16 cellular contexts compared by ENCODE assay signal in genomic region chr9:135399000-135399649, GRCh38.
A peak's percentile ranks its signal among the peaks of the same experiment; 100 is the strongest.
DNase-seq lines count a peak whose midpoint lies in the region; ATAC-seq and TF ChIP-seq lines count a peak whose summit lies in the region.
"Had no signal": no experiment of that assay in that cellular context is flagged by ENCODE, and none has a peak within 500 bp of the region (broad histone marks: within the 10 kb centered on the region; RNA-seq: fewer than 3 reads in every experiment).

No MANE protein-coding gene starts in this region.

- H3K4me3 Mint-ChIP-seq in chondrocyte (ENCODE audit: unreplicated experiment): no peak overlapping the region
- H3K4me3 Mint-ChIP-seq in stimulated activated effector memory CD8-positive, alpha-beta T cell treated with anti-CD3 and anti-CD28 coated beads, Interleukin-12 subunit alpha, Interleukin-12 subunit beta, amount 100 ng/mL, for 72 hours: no peak overlapping the region
- no peak overlapping the region for H3K4me3 Mint-ChIP-seq in activated T-cell treated with anti-CD3 and anti-CD28 coated beads, Interleukin-2, amount 50 U/mL, for 4 hours
- H3K4me3 Mint-ChIP-seq in type B pancreatic cell: no peak overlapping the region
- H3K4me3 Mint-ChIP-seq: CD4-positive, alpha-beta memory T cell; H9 had no signal

- H3K36me3 Mint-ChIP-seq in chondrocyte (ENCODE audit: low read depth) (no peaks in the 10 kb centered on the region), type B pancreatic cell (no peaks in the 10 kb centered on the region)
- no peaks in the 10 kb centered on the region for H3K36me3 Mint-ChIP-seq in stimulated activated effector memory CD8-positive, alpha-beta T cell treated with anti-CD3 and anti-CD28 coated beads, Interleukin-12 subunit alpha, Interleukin-12 subunit beta, amount 100 ng/mL, for 72 hours
- H3K36me3 Mint-ChIP-seq in activated T-cell treated with anti-CD3 and anti-CD28 coated beads, Interleukin-2, amount 50 U/mL, for 4 hours (ENCODE audit: insufficient read depth): no peaks in the 10 kb centered on the region
- H3K36me3 Mint-ChIP-seq: CD4-positive, alpha-beta memory T cell had no signal

- H3K4me3 ChIP-seq in NT2/D1 (ENCODE audit: insufficient read length, low read depth) (no peak overlapping the region), mammary epithelial cell (replicated peaks in 1 of 3; ENCODE audit: insufficient read depth in 1 of 3, low read depth in 2 of 3, low read length in 3 of 3) (no peak overlapping the region)

- H3K27me3 ChIP-seq in NT2/D1 (ENCODE audit: insufficient read depth, insufficient read length): no peaks in the 10 kb centered on the region
- H3K27me3 ChIP-seq in mammary epithelial cell (ENCODE audit: insufficient read depth, low read length): no peaks in the 10 kb centered on the region

- ATAC-seq in stimulated activated effector memory CD8-positive, alpha-beta T cell treated with anti-CD3 and anti-CD28 coated beads, Interleukin-12 subunit alpha, Interleukin-12 subunit beta, amount 100 ng/mL, for 72 hours: peak; percentile 14
- no peak for ATAC-seq in activated T-cell treated with anti-CD3 and anti-CD28 coated beads, Interleukin-2, amount 50 U/mL, for 4 hours
- ATAC-seq: HCT116 had no signal

- H2AFZ ChIP-seq in mammary epithelial cell (ENCODE audit: low read depth, low read length): no peak overlapping the region

- dilution Hi-C loops in mammary epithelial cell (cut with HindIII; ENCODE audit: low sequenced_read_pairs): no loop called here

- H3K9me3 Mint-ChIP-seq in chondrocyte (ENCODE audit: low read depth) (peaks cover 3% of the 10 kb centered on the region), type B pancreatic cell (no peaks in the 10 kb centered on the region)
- H3K9me3 Mint-ChIP-seq in stimulated activated effector memory CD8-positive, alpha-beta T cell treated with anti-CD3 and anti-CD28 coated beads, Interleukin-12 subunit alpha, Interleukin-12 subunit beta, amount 100 ng/mL, for 72 hours: no peaks in the 10 kb centered on the region
- no peaks in the 10 kb centered on the region for H3K9me3 Mint-ChIP-seq in activated T-cell treated with anti-CD3 and anti-CD28 coated beads, Interleukin-2, amount 50 U/mL, for 4 hours
- H3K9me3 Mint-ChIP-seq: CD4-positive, alpha-beta memory T cell had no signal

- H3K4me1 Mint-ChIP-seq in chondrocyte (ENCODE audit: low read depth) (no peaks in the 10 kb centered on the region), type B pancreatic cell (ENCODE audit: unreplicated experiment) (no peaks in the 10 kb centered on the region)
- H3K4me1 Mint-ChIP-seq in stimulated activated effector memory CD8-positive, alpha-beta T cell treated with anti-CD3 and anti-CD28 coated beads, Interleukin-12 subunit alpha, Interleukin-12 subunit beta, amount 100 ng/mL, for 72 hours: no peaks in the 10 kb centered on the region
- no peaks in the 10 kb centered on the region for H3K4me1 Mint-ChIP-seq in activated T-cell treated with anti-CD3 and anti-CD28 coated beads, Interleukin-2, amount 50 U/mL, for 4 hours (ENCODE audit: low read depth)
- H3K4me1 Mint-ChIP-seq: CD4-positive, alpha-beta memory T cell; H9 had no signal

- H3K36me3 ChIP-seq in NT2/D1 (ENCODE audit: insufficient read depth, insufficient read length, low read length) (no peaks in the 10 kb centered on the region), mammary epithelial cell (ENCODE audit: insufficient read depth, low read length) (no peaks in the 10 kb centered on the region)

- no peak overlapping the region for H3K27ac ChIP-seq in mammary epithelial cell (ENCODE audit: insufficient read depth, low read depth, low read length)

- DNase-seq in NT2/D1 (ENCODE audit: low read depth, low spot score) (no peak), chondrocyte (ENCODE audit: low spot score) (peak; percentile 81), type B pancreatic cell (ENCODE audit: extremely low spot score, unreplicated experiment) (no peak), mammary epithelial cell (no peak)
- no peak for DNase-seq in stimulated activated effector memory CD8-positive, alpha-beta T cell treated with anti-CD3 and anti-CD28 coated beads, Interleukin-12 subunit alpha, Interleukin-12 subunit beta, amount 100 ng/mL, for 72 hours (ENCODE audit: low spot score in 2 of 2)
- no peak for DNase-seq in activated T-cell treated with anti-CD3 and anti-CD28 coated beads, Interleukin-2, amount 50 U/mL, for 4 hours
- DNase-seq: C1 segment of cervical spinal cord; Calu3; CD4-positive, alpha-beta memory T cell; COR-L47; DMS53; DMS79 treated with DMSO at 0.1 percent for 48 hours; GF-D8; GOT3; H9 had no signal

- peaks cover 13% of the 10 kb centered on the region for H3K27me3 Mint-ChIP-seq in chondrocyte (ENCODE audit: low read depth)
- H3K27me3 Mint-ChIP-seq in activated T-cell treated with anti-CD3 and anti-CD28 coated beads, Interleukin-2, amount 50 U/mL, for 4 hours (ENCODE audit: low read depth): no peaks in the 10 kb centered on the region
- peaks cover 2% of the 10 kb centered on the region for H3K27me3 Mint-ChIP-seq in type B pancreatic cell

- H3K9ac ChIP-seq in NT2/D1 (ENCODE audit: insufficient read length, low read depth) (peak overlapping the region; percentile 21), mammary epithelial cell (ENCODE audit: insufficient read depth, low read length) (no peak overlapping the region)

- CTCF ChIA-PET in mammary epithelial cell (lab: Charles Lee; ENCODE audit: low non-redundant PET): no interaction called here

- intact Hi-C loops in mammary epithelial cell (cut with micrococcal nuclease): no loop called here

- peaks cover under 1% of the 10 kb centered on the region for H3K4me1 ChIP-seq in NT2/D1 (ENCODE audit: insufficient read depth, insufficient read length)
- no peaks in the 10 kb centered on the region for H3K4me1 ChIP-seq in mammary epithelial cell (ENCODE audit: insufficient read depth, low read length)

- no peak overlapping the region for H3K4me2 ChIP-seq in mammary epithelial cell (ENCODE audit: insufficient read depth, low read depth, low read length)

- in situ Hi-C loops in mammary epithelial cell (cut with MboI; ENCODE audit: low sequenced_read_pairs in 2 of 2): no loop called here

- WGBS in mammary epithelial cell (ENCODE audit: low coverage, missing lambda C conversion rate): 61% methylated on average over 10 of the region's 18 CpGs

- TF ChIP-seq CTCF in chondrocyte (IDR thresholded peaks at IDR 0.05) (no peak), type B pancreatic cell (conservative IDR thresholded peaks at IDR 0.05) (no peak), mammary epithelial cell (conservative IDR thresholded peaks at IDR 0.05 in 1 of 2, IDR thresholded peaks at IDR 0.05 in 1 of 2; ENCODE audit: extremely low read depth in 1 of 2, insufficient read depth in 1 of 2, low read depth in 1 of 2, low read length in 2 of 2) (no peak)

- H3K79me2 ChIP-seq in mammary epithelial cell (ENCODE audit: insufficient read depth, low read length): no peaks in the 10 kb centered on the region

- peaks cover 21% of the 10 kb centered on the region; the same call in 1 of the 2 replicates for H3K9me3 ChIP-seq in NT2/D1 (ENCODE audit: insufficient read depth, low read length)
- peaks cover 40% of the 10 kb centered on the region for H3K9me3 ChIP-seq in mammary epithelial cell (replicated peaks; ENCODE audit: insufficient read depth, low read length)

- no TSS peak for BruUV-seq in mammary epithelial cell (replicated peaks; lab: Mats Ljungman, UMichigan)

- H4K20me1 ChIP-seq in mammary epithelial cell (ENCODE audit: insufficient read depth, low read length): no peaks in the 10 kb centered on the region

- H3K27ac Mint-ChIP-seq in chondrocyte (ENCODE audit: unreplicated experiment) (no peak overlapping the region), type B pancreatic cell (no peak overlapping the region)
- H3K27ac Mint-ChIP-seq in stimulated activated effector memory CD8-positive, alpha-beta T cell treated with anti-CD3 and anti-CD28 coated beads, Interleukin-12 subunit alpha, Interleukin-12 subunit beta, amount 100 ng/mL, for 72 hours: no peak overlapping the region
- H3K27ac Mint-ChIP-seq: CD4-positive, alpha-beta memory T cell had no signal
